21 cellular contexts compared by ENCODE assay signal in genomic region chr5:157987259-157987658, GRCh38.
"Had no signal": no experiment of that assay in that cellular context is flagged by ENCODE, and none has a peak within 500 bp of the region (broad histone marks: within the 10 kb centered on the region; RNA-seq: fewer than 3 reads in every experiment).

No MANE protein-coding gene starts in this region.

- H3K27ac Mint-ChIP-seq: immature natural killer cell had no signal

- ATAC-seq: foreskin keratinocyte, gastroesophageal sphincter, heart left ventricle, left colon, left lobe of liver, lower lobe of right lung had no signal

- H3K9me3 ChIP-seq: esophagus muscularis mucosa, gastroesophageal sphincter, heart left ventricle, left ventricle myocardium inferior, lower lobe of right lung had no signal

- H3K4me1 Mint-ChIP-seq: immature natural killer cell had no signal

- H3K4me3 ChIP-seq: coronary artery, dorsolateral prefrontal cortex, esophagus muscularis mucosa, gastroesophageal sphincter, heart left ventricle, hepatocyte, left ventricle myocardium inferior, lower lobe of right lung had no signal

- H3K27ac ChIP-seq: coronary artery, dorsolateral prefrontal cortex, esophagus muscularis mucosa, foreskin keratinocyte, gastroesophageal sphincter, heart left ventricle, hepatocyte, left ventricle myocardium inferior, lower lobe of right lung had no signal

- H3K4me2 ChIP-seq: hepatocyte had no signal

- H3K27me3 ChIP-seq: esophagus muscularis mucosa, foreskin keratinocyte, heart left ventricle, hepatocyte had no signal

- H2AFZ ChIP-seq: hepatocyte had no signal

- H3K36me3 ChIP-seq: esophagus muscularis mucosa, gastroesophageal sphincter, heart left ventricle, left ventricle myocardium inferior, lower lobe of right lung had no signal

- DNase-seq: dermis blood vessel endothelial cell; dorsolateral prefrontal cortex; effector CD4-positive, alpha-beta T cell; effector memory CD4-positive, alpha-beta T cell; foreskin keratinocyte; heart left ventricle; hypothalamus; immature natural killer cell; islet precursor cell; kidney; kidney glomerular epithelial cell; left colon; left ventricle myocardium inferior; lower lobe of right lung; mesendoderm; midbrain had no signal

- H3K4me3 Mint-ChIP-seq: immature natural killer cell had no signal

- H3K4me1 ChIP-seq: foreskin keratinocyte, lower lobe of right lung had no signal
